In genomic region chr1:42380617-42381423, GRCh38 we compare ENCODE assay signal across 8 cellular contexts. TPM values are rescaled to one million over a fixed set of nuclear protein-coding genes. Genes with fewer than 3 reads are reported as not detected.
DNase-seq lines count a peak whose midpoint lies in the region; ATAC-seq lines count a peak whose summit lies in the region.

A gene with protein sequence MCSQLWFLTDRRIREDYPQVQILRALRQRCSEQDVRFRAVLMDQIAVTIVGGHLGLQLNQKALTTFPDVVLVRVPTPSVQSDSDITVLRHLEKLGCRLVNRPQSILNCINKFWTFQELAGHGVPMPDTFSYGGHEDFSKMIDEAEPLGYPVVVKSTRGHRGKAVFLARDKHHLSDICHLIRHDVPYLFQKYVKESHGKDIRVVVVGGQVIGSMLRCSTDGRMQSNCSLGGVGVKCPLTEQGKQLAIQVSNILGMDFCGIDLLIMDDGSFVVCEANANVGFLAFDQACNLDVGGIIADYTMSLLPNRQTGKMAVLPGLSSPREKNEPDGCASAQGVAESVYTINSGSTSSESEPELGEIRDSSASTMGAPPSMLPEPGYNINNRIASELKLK (plus strand): TSS chr1:42380792. CDS start chr1:42380935, 143 bp downstream.

- no peaks in the 10 kb centered on the region for H3K9me3 Mint-ChIP-seq in activated CD4-positive, alpha-beta memory T cell treated with anti-CD3 and anti-CD28 coated beads, Interleukin-2, amount 10 ng/mL, durations not matched to agents 7 days and 5 days

- H3K27me3 Mint-ChIP-seq in activated CD4-positive, alpha-beta memory T cell treated with anti-CD3 and anti-CD28 coated beads, Interleukin-2, amount 10 ng/mL, durations not matched to agents 7 days and 5 days: peaks cover 38% of the 10 kb centered on the region

- no peaks in the 10 kb centered on the region for H3K36me3 Mint-ChIP-seq in activated CD4-positive, alpha-beta memory T cell treated with anti-CD3 and anti-CD28 coated beads, Interleukin-2, amount 10 ng/mL, durations not matched to agents 7 days and 5 days (ENCODE audit: low read depth)

- H3K27ac Mint-ChIP-seq in activated CD4-positive, alpha-beta memory T cell treated with anti-CD3 and anti-CD28 coated beads, Interleukin-2, amount 10 ng/mL, durations not matched to agents 7 days and 5 days: no peak within 1 kb of the TSS

- H3K9me3 ChIP-seq in endocrine pancreas (ENCODE audit: control insufficient read depth, low read length) (no peaks in the 10 kb centered on the region), mononuclear cell (ENCODE audit: low read depth, low read length) (no peaks in the 10 kb centered on the region)

- H3K27me3 ChIP-seq in endocrine pancreas (ENCODE audit: control insufficient read depth, insufficient read depth, low read length) (no peaks in the 10 kb centered on the region), mononuclear cell (ENCODE audit: insufficient read depth, low read length) (peaks cover 28% of the 10 kb centered on the region)

- peak within 1 kb of the TSS; percentile 71 for H3K4me3 Mint-ChIP-seq in activated CD4-positive, alpha-beta memory T cell treated with anti-CD3 and anti-CD28 coated beads, Interleukin-2, amount 10 ng/mL, durations not matched to agents 7 days and 5 days

- no peaks in the 10 kb centered on the region for H3K36me3 ChIP-seq in endocrine pancreas (ENCODE audit: control insufficient read depth, insufficient read depth, low read length)

- peak within 1 kb of the TSS; percentile 73 for H3K9ac ChIP-seq in endocrine pancreas (ENCODE audit: control insufficient read depth, insufficient read depth, low read length)

- CTCF ChIA-PET in activated CD4-positive, alpha-beta memory T cell treated with anti-CD3 and anti-CD28 coated beads, Interleukin-2, amount 10 ng/mL, durations not matched to agents 7 days and 5 days (lab: Charles Lee): no interaction called here

- H3K4me3 ChIP-seq in endocrine pancreas (ENCODE audit: control insufficient read depth, insufficient read depth, low read length) (peak within 1 kb of the TSS; percentile 81), mononuclear cell (ENCODE audit: low read length) (peak within 1 kb of the TSS; percentile 36)

- POLR2A ChIA-PET in activated CD4-positive, alpha-beta memory T cell treated with anti-CD3 and anti-CD28 coated beads, Interleukin-2, amount 10 ng/mL, durations not matched to agents 7 days and 5 days (lab: Charles Lee): no interaction called here

- ATAC-seq in HG02852 (IDR thresholded peaks at IDR 0.05; ENCODE audit: unreplicated experiment): peak; percentile 90

- H3K4me1 ChIP-seq in endocrine pancreas (ENCODE audit: control insufficient read depth, insufficient read depth, low read length) (peaks cover 4% of the 10 kb centered on the region), mononuclear cell (ENCODE audit: insufficient read depth, low read length) (peaks cover 8% of the 10 kb centered on the region)

- DNase-seq in activated T-cell treated with anti-CD3 and anti-CD28 coated beads for 1 hour (ENCODE audit: low read depth) (peak; percentile 10), activated T-cell treated with anti-CD3 and anti-CD28 coated beads for 4 hours (no peak), NCI-H2171 (lab: John Stamatoyannopoulos, UW) (peak; percentile 83)
- DNase-seq in activated CD4-positive, alpha-beta memory T cell treated with anti-CD3 and anti-CD28 coated beads, Interleukin-2, amount 10 ng/mL, durations not matched to agents 7 days and 5 days: peak; percentile 51
- peak in 4 of 6 experiments; percentile 8 to 19 (median 14) for DNase-seq in stimulated activated naive CD4-positive, alpha-beta T cell (lab: John Stamatoyannopoulos, UW)

- peaks cover 15% of the 10 kb centered on the region for H3K4me1 Mint-ChIP-seq in activated CD4-positive, alpha-beta memory T cell treated with anti-CD3 and anti-CD28 coated beads, Interleukin-2, amount 10 ng/mL, durations not matched to agents 7 days and 5 days

RNA-seq across cellular contexts. Expression of the gene that starts here (rescaled TPM):
- total RNA-seq in activated CD4-positive, alpha-beta memory T cell treated with anti-CD3 and anti-CD28 coated beads, Interleukin-2, amount 10 ng/mL, durations not matched to agents 7 days and 5 days: 1 to 10 TPM; 2.9 to 3.1 TPM
- 0.10 TPM for total RNA-seq in mononuclear cell
